ENCODE assay signal across 8 cellular contexts in the genomic region with DNA sequence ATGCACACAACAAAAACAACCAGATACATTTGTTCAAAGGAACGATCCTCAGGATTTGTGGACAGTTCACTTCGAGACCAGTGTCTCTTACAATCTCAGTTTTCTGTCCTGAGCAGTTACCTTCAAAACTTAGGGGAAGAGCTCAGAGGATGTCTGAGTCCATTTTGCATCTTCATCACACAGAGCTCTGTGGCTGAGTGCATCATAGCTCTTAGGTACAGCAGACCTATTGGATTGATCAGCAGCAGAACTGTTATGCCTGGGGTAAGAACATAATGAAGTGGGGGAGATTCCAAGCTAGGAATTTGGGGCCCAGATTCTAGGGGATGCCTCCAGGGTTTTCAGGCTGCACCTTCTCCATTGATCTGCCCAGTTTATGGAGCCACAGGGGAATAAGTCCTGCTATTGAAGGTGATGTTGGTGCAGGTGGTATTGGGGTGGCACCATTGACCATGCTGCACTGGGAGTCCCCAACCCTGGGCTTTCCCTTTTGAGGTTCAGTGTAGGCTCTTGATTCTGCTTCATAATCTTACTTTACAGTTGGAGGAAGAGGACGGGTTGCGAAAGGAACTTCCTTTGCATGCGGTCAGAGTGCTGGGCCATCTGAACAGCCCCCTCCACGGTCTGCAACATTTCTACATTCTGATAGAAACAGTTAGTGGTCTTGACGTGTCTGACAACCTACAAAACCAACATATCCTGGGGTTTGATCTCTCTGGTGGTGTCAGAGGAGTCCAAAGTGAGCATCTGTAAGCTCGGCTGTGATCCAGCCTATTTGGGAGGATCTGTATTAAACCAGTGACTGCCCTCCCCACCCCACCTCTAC.
DNase-seq lines count a peak whose midpoint lies in the region; ATAC-seq and TF ChIP-seq lines count a peak whose summit lies in the region.

No MANE protein-coding gene starts in this region.

- no peaks in the 10 kb centered on the region; the same call in 1 of the 2 replicates for H3K36me3 ChIP-seq in BE2C

- peak; percentile 36 for DNase-seq in stimulated activated CD4-positive, alpha-beta T cell treated with anti-CD3 and anti-CD28 coated beads, Interleukin-1b, Interleukin-23, amount 100 ng/mL, for 48 hours
- DNase-seq in stimulated activated CD4-positive, alpha-beta T cell treated with anti-CD3 and anti-CD28 coated beads, Interleukin-12 subunit alpha, Interleukin-12 subunit beta, amount 100 ng/mL, for 4 hours = no peak
- DNase-seq in UCSD-AML1 (lab: John Stamatoyannopoulos, UW; ENCODE audit: unreplicated experiment) = peak; percentile 66
- DNase-seq in right cardiac atrium = no peak
- DNase-seq in effector CD8-positive, alpha-beta T cell (lab: John Stamatoyannopoulos, UW) = no peak
- no peak for DNase-seq in BE2C
- DNase-seq in retina = no peak

- 72% methylated on average over 8 of the region's 8 CpGs for WGBS in right cardiac atrium

- no peak overlapping the region for H3K27ac ChIP-seq in right cardiac atrium (ENCODE audit: low read length)

- ATAC-seq in HG03139 (IDR thresholded peaks at IDR 0.05; ENCODE audit: unreplicated experiment) = peak; percentile 63
- peak; percentile 42 to 50 for ATAC-seq in right cardiac atrium

- H3K9me3 ChIP-seq in right cardiac atrium (ENCODE audit: control insufficient read depth, low read length) = no peaks in the 10 kb centered on the region
- H3K9me3 ChIP-seq in BE2C = no peaks in the 10 kb centered on the region

- H3K27me3 ChIP-seq in right cardiac atrium (ENCODE audit: control insufficient read depth, insufficient read depth) = no peaks in the 10 kb centered on the region
- no peaks in the 10 kb centered on the region for H3K27me3 ChIP-seq in BE2C

- H3K4me3 ChIP-seq in right cardiac atrium (ENCODE audit: low read length) = no peak overlapping the region
- no peak overlapping the region for H3K4me3 ChIP-seq in BE2C (ENCODE audit: low read depth, low read length)

- peaks cover 4% of the 10 kb centered on the region for H3K4me1 ChIP-seq in right cardiac atrium (ENCODE audit: control insufficient read depth, insufficient read depth, low read length)
- 0 out of 2 replicates have a peak, but pooled peaks cover 3% of the 10 kb centered on the region for H3K4me1 ChIP-seq in BE2C

- TF ChIP-seq CTCF in BE2C (IDR thresholded peaks at IDR 0.05; ENCODE audit: low read depth, low read length) = no peak

- intact Hi-C loops in right cardiac atrium (cut with DNase I) = no loop called here

Comparison
In these comparisons a context has a peak if more than half of its experiments do, and no peak if none do; other contexts are left out.
1. DNase-seq: peak in stimulated activated CD4-positive, alpha-beta T cell treated with anti-CD3 and anti-CD28 coated beads, Interleukin-1b, Interleukin-23, amount 100 ng/mL, for 48 hours (single experiment) and UCSD-AML1 (single experiment); none in stimulated activated CD4-positive, alpha-beta T cell treated with anti-CD3 and anti-CD28 coated beads, Interleukin-12 subunit alpha, Interleukin-12 subunit beta, amount 100 ng/mL, for 4 hours (single experiment), right cardiac atrium (0 of 3), effector CD8-positive, alpha-beta T cell (single experiment), BE2C (single experiment) and retina (single experiment).